In genomic region chr15:57298204-57298603, GRCh38 we compare ENCODE assay signal across 19 cellular contexts.
A peak's percentile ranks its signal among the peaks of the same experiment; 100 is the strongest.
DNase-seq lines count a peak whose midpoint lies in the region; ATAC-seq and TF ChIP-seq lines count a peak whose summit lies in the region.
"Had no signal": no experiment of that assay in that cellular context is flagged by ENCODE, and none has a peak within 500 bp of the region (broad histone marks: within the 10 kb centered on the region; RNA-seq: fewer than 3 reads in every experiment).

No MANE protein-coding gene starts in this region.

- H3K4me3 ChIP-seq in IMR-90 (ENCODE audit: insufficient read depth, low read depth, low read length) (no peak overlapping the region), suprapubic skin (no peak overlapping the region)
- H3K4me3 ChIP-seq: adrenal gland had no signal

- H2AFZ ChIP-seq in IMR-90 (replicated peaks; ENCODE audit: low read length, poor library complexity): no peak overlapping the region

- H3K27ac Mint-ChIP-seq in activated B cell treated with CpG ODN at 0.5 μM for 24 hours (peak overlapping the region; percentile 99), nephron (peak overlapping the region in 2 of 3 experiments; percentile 13 to 33)
- H3K27ac Mint-ChIP-seq: activated CD8-positive, alpha-beta T cell treated with anti-CD3 and anti-CD28 coated beads for 36 hours; T-cell had no signal

- H3K36me3 ChIP-seq in IMR-90 (ENCODE audit: control insufficient read depth, insufficient read depth, low read length) (peaks cover 2% of the 10 kb centered on the region; the same call in 1 of the 2 replicates), suprapubic skin (no peaks in the 10 kb centered on the region)
- H3K36me3 ChIP-seq: adrenal gland, WERI-Rb-1 had no signal

- H3K27ac ChIP-seq in IMR-90 (ENCODE audit: insufficient read depth, low read length): no peak overlapping the region
- H3K27ac ChIP-seq in suprapubic skin: no peak overlapping the region
- H3K27ac ChIP-seq: adrenal gland, RWPE1, WERI-Rb-1 had no signal

- no peak for TF ChIP-seq RAD21 in IMR-90 (IDR thresholded peaks at IDR 0.05; ENCODE audit: low read length)

- DNase-seq in AG20443 (ENCODE audit: low spot score) (peak; percentile 44), IMR-90 (peak; percentile 68), activated B cell treated with CpG ODN at 0.5 μM for 24 hours (no peak), suprapubic skin (ENCODE audit: low spot score in 2 of 2) (no peak), activated gamma-delta T cell (lab: John Stamatoyannopoulos, UW) (no peak), NCI-H1436 treated with DMSO at 0.1 percent for 48 hours (lab: John Stamatoyannopoulos, UW) (no peak)
- DNase-seq: activated CD8-positive, alpha-beta T cell treated with anti-CD3 and anti-CD28 coated beads for 36 hours; caudate nucleus; effector CD8-positive, alpha-beta T cell; GF-D8; NCI-H1048; NCI-H2081 treated with DMSO at 0.1 percent for 48 hours; nephron progenitor cell; T-cell; WERI-Rb-1 had no signal

- peak overlapping the region; percentile 9 for H3K4me3 Mint-ChIP-seq in activated B cell treated with CpG ODN at 0.5 μM for 24 hours
- H3K4me3 Mint-ChIP-seq in nephron: no peak overlapping the region
- H3K4me3 Mint-ChIP-seq: activated CD8-positive, alpha-beta T cell treated with anti-CD3 and anti-CD28 coated beads for 36 hours; activated T-helper 1 cell treated with anti-CD3 and anti-CD28 coated beads, Interleukin-12 subunit alpha, Interleukin-12 subunit beta, Interleukin-2, Interleukin-4 antibody, amounts not matched to agents 30 ng/mL and 10 ng/mL and 1 ng/mL, durations not matched to agents 14 hours and 24 hours and 36 hours; nephron progenitor cell; T-cell had no signal

- H3K23ac ChIP-seq in IMR-90 (ENCODE audit: low read depth, low read length): no peak overlapping the region

- no peak overlapping the region; the same call in 1 of the 2 replicates for H3K14ac ChIP-seq in IMR-90 (replicated peaks; ENCODE audit: low read depth, low read length)

- H3K4me2 ChIP-seq in IMR-90 (ENCODE audit: low read depth, low read length): peak overlapping the region; percentile 41; the same call in 1 of the 2 replicates

- POLR2A ChIA-PET in IMR-90 (lab: Charles Lee; ENCODE audit: unreplicated experiment): no interaction called here
- POLR2A ChIA-PET in activated B cell treated with CpG ODN at 0.5 μM for 24 hours (lab: Charles Lee): interaction anchor here (0.7 to 14.0 kb wide), 3 partner anchors 8 to 585 kb away, joined by 4 to 387 read pairs (median 4); no protein-coding TSS in a partner anchor

- no CpG with 5 or more reads among the region's 5 CpGs for WGBS in IMR-90 (ENCODE audit: extremely low coverage in 2 of 2, insufficient read length in 1 of 2), 2 experiments
- 79% methylated on average over 5 of the region's 5 CpGs for WGBS in suprapubic skin

- no peak overlapping the region for H4K91ac ChIP-seq in IMR-90 (ENCODE audit: insufficient read depth, low read depth, low read length)

- H3K4ac ChIP-seq in IMR-90 (ENCODE audit: low read depth, low read length): 0 out of 2 replicates have a peak overlapping the region, but pooled peaks have one; percentile 75

- peak; percentile 70 for ATAC-seq in IMR-90 (ENCODE audit: low read depth)
- ATAC-seq in activated B cell treated with CpG ODN at 0.5 μM for 24 hours (ENCODE audit: low read depth): no peak
- ATAC-seq: activated CD8-positive, alpha-beta T cell treated with anti-CD3 and anti-CD28 coated beads for 36 hours; T-cell had no signal

- no peak overlapping the region for H3K56ac ChIP-seq in IMR-90 (ENCODE audit: extremely low read depth, insufficient read depth, low read length)

- no peaks in the 10 kb centered on the region for H4K20me1 ChIP-seq in IMR-90 (ENCODE audit: insufficient read depth, low read length)

- H2BK15ac ChIP-seq in IMR-90 (ENCODE audit: low read depth, low read length): no peak overlapping the region

- no peak overlapping the region for H2BK20ac ChIP-seq in IMR-90 (ENCODE audit: low read depth, low read length)

- no peaks in the 10 kb centered on the region for H3K27me3 Mint-ChIP-seq in activated B cell treated with CpG ODN at 0.5 μM for 24 hours
- peaks cover 2% of the 10 kb centered on the region for H3K27me3 Mint-ChIP-seq in nephron (ENCODE audit: low read depth)
- H3K27me3 Mint-ChIP-seq: activated CD8-positive, alpha-beta T cell treated with anti-CD3 and anti-CD28 coated beads for 36 hours; T-cell had no signal

- dilution Hi-C loops in IMR-90 (cut with HindIII; ENCODE audit: low sequenced_read_pairs, unreplicated experiment): no loop called here

- no peak overlapping the region for H2BK5ac ChIP-seq in IMR-90 (ENCODE audit: low read depth, low read length, poor library complexity, severe bottlenecking)

- H3K27me3 ChIP-seq in IMR-90 (ENCODE audit: control insufficient read depth, insufficient read depth, low read length) (no peaks in the 10 kb centered on the region), suprapubic skin (no peaks in the 10 kb centered on the region)
- H3K27me3 ChIP-seq: adrenal gland had no signal

- no peak for TF ChIP-seq CTCF in IMR-90 (conservative IDR thresholded peaks at IDR 0.05; ENCODE audit: low read depth, low read length)
- TF ChIP-seq CTCF in activated B cell treated with CpG ODN at 0.5 μM for 24 hours (IDR thresholded peaks at IDR 0.05): no peak
- TF ChIP-seq CTCF in nephron (IDR thresholded peaks at IDR 0.05; ENCODE audit: unreplicated experiment in 3 of 3): no peak
- no peak for TF ChIP-seq CTCF in suprapubic skin (IDR thresholded peaks at IDR 0.05)

- H3K4me1 Mint-ChIP-seq in activated B cell treated with CpG ODN at 0.5 μM for 24 hours (peaks cover 53% of the 10 kb centered on the region), nephron (peaks cover 28% of the 10 kb centered on the region)

- no peak overlapping the region for H2AK9ac ChIP-seq in IMR-90 (replicated peaks; ENCODE audit: low read depth, low read length, poor library complexity)

- H3K79me1 ChIP-seq in IMR-90 (ENCODE audit: low read depth in 1 of 2, low read length in 2 of 2): no peaks in the 10 kb centered on the region

- peaks cover 17% of the 10 kb centered on the region for H3K4me1 ChIP-seq in IMR-90 (ENCODE audit: control insufficient read depth, insufficient read depth, low read length)
- no peaks in the 10 kb centered on the region for H3K4me1 ChIP-seq in suprapubic skin
- H3K4me1 ChIP-seq: adrenal gland had no signal

- no peak overlapping the region for H3K18ac ChIP-seq in IMR-90 (ENCODE audit: low read depth, low read length)

- H3K9me3 ChIP-seq in IMR-90 (ENCODE audit: control insufficient read depth, insufficient read depth, low read length): no peaks in the 10 kb centered on the region
- H3K9me3 ChIP-seq in suprapubic skin: no peaks in the 10 kb centered on the region
- H3K9me3 ChIP-seq: adrenal gland had no signal

- no peak overlapping the region for H4K8ac ChIP-seq in IMR-90 (ENCODE audit: low read depth in 2 of 2, low read length in 2 of 2)

- no peak overlapping the region for H2AK5ac ChIP-seq in IMR-90 (ENCODE audit: low read depth, low read length)

- intact Hi-C loops in IMR-90 (cut with micrococcal nuclease) (no loop called here), activated B cell treated with CpG ODN at 0.5 μM for 24 hours (cut with micrococcal nuclease) (no loop called here)

- H3K9me3 Mint-ChIP-seq in activated B cell treated with CpG ODN at 0.5 μM for 24 hours: no peaks in the 10 kb centered on the region
- H3K9me3 Mint-ChIP-seq in nephron: no peaks in the 10 kb centered on the region
- H3K9me3 Mint-ChIP-seq: activated CD8-positive, alpha-beta T cell treated with anti-CD3 and anti-CD28 coated beads for 36 hours; activated T-helper 1 cell treated with anti-CD3 and anti-CD28 coated beads, Interleukin-12 subunit alpha, Interleukin-12 subunit beta, Interleukin-2, Interleukin-4 antibody, amounts not matched to agents 30 ng/mL and 10 ng/mL and 1 ng/mL, durations not matched to agents 14 hours and 24 hours and 36 hours; T-cell had no signal

- BruUV-seq in IMR-90 (replicated peaks; lab: Mats Ljungman, UMichigan): no TSS peak

- H3K36me3 Mint-ChIP-seq in activated B cell treated with CpG ODN at 0.5 μM for 24 hours (ENCODE audit: low read depth) (peaks cover 29% of the 10 kb centered on the region), nephron (ENCODE audit: low read depth) (peaks cover 21% of the 10 kb centered on the region)
- H3K36me3 Mint-ChIP-seq: T-cell had no signal

- H3K9ac ChIP-seq in IMR-90 (ENCODE audit: low read depth, low read length): no peak overlapping the region

- H4K5ac ChIP-seq in IMR-90 (ENCODE audit: low read depth, low read length): no peak overlapping the region

- no peak for TF ChIP-seq EP300 in suprapubic skin (IDR thresholded peaks at IDR 0.05)

- no peak overlapping the region for H2BK120ac ChIP-seq in IMR-90 (ENCODE audit: low read depth, low read length)

- CTCF ChIA-PET in IMR-90 (lab: Yijun Ruan, JAX) (no interaction called here), activated B cell treated with CpG ODN at 0.5 μM for 24 hours (lab: Charles Lee) (no interaction called here)

- in situ Hi-C loops in IMR-90 (cut with MboI; ENCODE audit: low sequenced_read_pairs): no loop called here

- peaks cover 6% of the 10 kb centered on the region; the same call in 1 of the 2 replicates for H3K9me1 ChIP-seq in IMR-90 (ENCODE audit: insufficient read depth, low read length)

- TF ChIP-seq POLR2A in IMR-90 (IDR thresholded peaks at IDR 0.05; ENCODE audit: low read depth, low read length): no peak
- TF ChIP-seq POLR2A in suprapubic skin (IDR thresholded peaks at IDR 0.05): no peak

TF ChIP-seq in IMR-90, 13 proteins besides CTCF, POLR2A, EP300 and RAD21 (continues in another document):
- TF ChIP-seq USF2 (IDR thresholded peaks at IDR 0.05; ENCODE audit: low read depth, low read length): no peak
- no peak for TF ChIP-seq MXI1 (IDR thresholded peaks at IDR 0.05; ENCODE audit: borderline replicate concordance, low read depth, low read length)
- no peak for TF ChIP-seq SMC3 (IDR thresholded peaks at IDR 0.05; ENCODE audit: low read depth, low read length)
- no peak for TF ChIP-seq RFX5 (IDR thresholded peaks at IDR 0.05; ENCODE audit: low read depth, low read length)
- TF ChIP-seq MAFK (IDR thresholded peaks at IDR 0.05; ENCODE audit: low read depth, low read length): peak; percentile 59
- no peak for TF ChIP-seq MAZ (IDR thresholded peaks at IDR 0.05; ENCODE audit: borderline replicate concordance, low read depth, low read length)

Comparison
In these comparisons a context has a peak if more than half of its experiments do, and no peak if none do; other contexts are left out.
1. DNase-seq: peak in AG20443 (single experiment) and IMR-90 (single experiment); none in activated B cell treated with CpG ODN at 0.5 μM for 24 hours (single experiment), suprapubic skin (0 of 2), activated gamma-delta T cell (single experiment) and NCI-H1436 treated with DMSO at 0.1 percent for 48 hours (single experiment).